ENCODE assay signal across 1 cellular context in the genomic region with DNA sequence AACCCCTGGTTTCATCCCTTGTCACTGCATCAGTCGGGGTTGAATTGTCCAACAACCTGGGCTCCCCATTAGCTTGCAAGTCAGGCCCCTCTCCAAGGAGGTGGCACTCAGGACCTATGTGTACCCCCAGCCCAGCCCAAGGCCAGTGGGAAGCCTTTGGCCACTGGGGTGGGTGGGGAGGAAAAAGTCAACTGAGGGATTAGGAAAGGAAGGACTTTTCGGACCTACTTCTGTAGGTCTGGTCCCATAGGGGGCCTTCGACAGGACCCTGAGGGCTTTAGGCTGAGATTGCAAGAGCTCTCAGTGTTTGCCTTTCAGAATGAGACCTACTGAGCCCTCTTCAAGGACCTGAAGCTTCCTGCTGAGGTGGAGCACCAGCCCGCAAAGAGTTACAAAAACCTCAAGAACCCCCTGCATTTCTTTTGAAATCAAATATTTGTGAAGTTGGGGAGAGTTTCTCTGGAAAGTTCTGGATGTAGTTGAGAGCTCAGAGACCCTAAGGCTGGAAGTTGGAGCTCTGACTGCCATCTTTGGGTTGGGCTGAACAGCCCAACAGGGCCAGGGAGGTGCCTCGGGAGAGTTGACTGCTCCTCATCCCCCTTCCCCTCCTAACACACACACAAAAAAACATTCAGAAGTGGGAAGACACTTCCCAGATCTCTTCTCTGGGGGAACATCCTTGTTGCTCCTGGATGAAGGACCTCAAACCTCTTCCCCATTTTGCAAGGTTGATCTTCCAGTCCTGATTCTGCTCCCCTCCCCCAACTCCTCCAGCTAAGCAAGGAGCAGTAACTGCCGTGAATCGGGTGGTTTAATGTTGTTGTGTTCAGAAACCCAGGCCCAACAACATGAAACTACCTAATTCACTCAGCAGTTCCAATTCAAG.
A peak's percentile ranks its signal among the peaks of the same experiment; 100 is the strongest.
TF ChIP-seq lines count a peak whose summit lies in the region.

No MANE protein-coding gene starts in this region.

TF ChIP-seq in K562, 482 proteins besides CTCF, POLR2A, EP300 and RAD21 (continues in another document):
- TF ChIP-seq DNMT1 (IDR thresholded peaks at IDR 0.05) (no peak), ZNF583 (CRISPR knock-in tag; IDR thresholded peaks at IDR 0.05) (peak; percentile 69; the same call in 1 of the 2 replicates), ZNF79 (CRISPR knock-in tag; IDR thresholded peaks at IDR 0.05; ENCODE audit: low read depth) (no peak), ZNF717 (CRISPR knock-in tag; IDR thresholded peaks at IDR 0.05) (no peak), NONO (IDR thresholded peaks at IDR 0.05; ENCODE audit: low read depth in 2 of 2, low read length in 1 of 2) (no peak), FOXA3 (CRISPR knock-in tag; conservative IDR thresholded peaks at IDR 0.05 in 1 of 2, IDR thresholded peaks at IDR 0.05 in 1 of 2) (no peak), PPARD (CRISPR knock-in tag; IDR thresholded peaks at IDR 0.05) (no peak), ZNF436 (CRISPR knock-in tag; IDR thresholded peaks at IDR 0.05) (no peak), TSC22D4 (tag; IDR thresholded peaks at IDR 0.05) (no peak), PYGO2 (tag; IDR thresholded peaks at IDR 0.05) (peak; percentile 51; the same call in 1 of the 2 replicates), ZNF280B (CRISPR knock-in tag; IDR thresholded peaks at IDR 0.05) (no peak), YBX1 (IDR thresholded peaks at IDR 0.05) (no peak), ZNF696 (CRISPR knock-in tag; conservative IDR thresholded peaks at IDR 0.05) (no peak), MED1 (CRISPR knock-in tag; IDR thresholded peaks at IDR 0.05; ENCODE audit: borderline replicate concordance) (no peak), FOXK2 (conservative IDR thresholded peaks at IDR 0.05 in 1 of 2, IDR thresholded peaks at IDR 0.05 in 1 of 2; ENCODE audit: low read depth in 2 of 2) (0 out of 4 replicates have a peak, but pooled peaks of 1 of the 2 experiments have one; percentile 25), CREM (IDR thresholded peaks at IDR 0.05; ENCODE audit: low read depth) (no peak), ZNF253 (CRISPR knock-in tag; conservative IDR thresholded peaks at IDR 0.05) (no peak), ZNF347 (CRISPR knock-in tag; IDR thresholded peaks at IDR 0.05; ENCODE audit: low read depth) (no peak), HSF4 (CRISPR knock-in tag; IDR thresholded peaks at IDR 0.05; ENCODE audit: borderline replicate concordance) (peak; percentile 46; the same call in 1 of the 2 replicates), HNRNPUL1 (IDR thresholded peaks at IDR 0.05; ENCODE audit: low read length) (no peak), HNRNPH1 (optimal IDR thresholded peaks at IDR 0.05; ENCODE audit: low read depth, low read length) (no peak), CBX1 (IDR thresholded peaks at IDR 0.05; ENCODE audit: low read depth) (no peak), YY1 (IDR thresholded peaks at IDR 0.05; ENCODE audit: borderline replicate concordance in 1 of 3, control insufficient read depth in 1 of 3, extremely low read depth in 1 of 3, insufficient read depth in 3 of 3, insufficient read length in 1 of 3, insufficient replicate concordance in 2 of 3, low read depth in 1 of 3, low read length in 2 of 3) (peak in 1 of 3 experiments; percentile 24), BRF1 (IDR thresholded peaks at IDR 0.05; ENCODE audit: borderline replicate concordance, extremely low read depth, insufficient read length) (no peak), DACH1 (IDR thresholded peaks at IDR 0.05; ENCODE audit: partially characterized antibody) (no peak), NR4A1 (CRISPR knock-in tag; IDR thresholded peaks at IDR 0.05) (no peak), NR4A1 (tag; IDR thresholded peaks at IDR 0.05) (peak; percentile 36; the same call in 1 of the 2 replicates), RUNX1 (IDR thresholded peaks at IDR 0.05; ENCODE audit: low read depth) (no peak), EZH2 (IDR thresholded peaks at IDR 0.05; ENCODE audit: borderline replicate concordance, low read depth, low read length) (no peak), KDM5B (IDR thresholded peaks at IDR 0.05; ENCODE audit: insufficient replicate concordance, low read depth, low read length) (no peak), TAF9B (IDR thresholded peaks at IDR 0.05; ENCODE audit: partially characterized antibody) (no peak), MCM2 (IDR thresholded peaks at IDR 0.05; ENCODE audit: low read depth) (no peak), CBFA2T2 (conservative IDR thresholded peaks at IDR 0.05) (no peak), NFYB (IDR thresholded peaks at IDR 0.05; ENCODE audit: extremely low read depth, insufficient read length) (no peak)
- TF ChIP-seq, protein P1, sequence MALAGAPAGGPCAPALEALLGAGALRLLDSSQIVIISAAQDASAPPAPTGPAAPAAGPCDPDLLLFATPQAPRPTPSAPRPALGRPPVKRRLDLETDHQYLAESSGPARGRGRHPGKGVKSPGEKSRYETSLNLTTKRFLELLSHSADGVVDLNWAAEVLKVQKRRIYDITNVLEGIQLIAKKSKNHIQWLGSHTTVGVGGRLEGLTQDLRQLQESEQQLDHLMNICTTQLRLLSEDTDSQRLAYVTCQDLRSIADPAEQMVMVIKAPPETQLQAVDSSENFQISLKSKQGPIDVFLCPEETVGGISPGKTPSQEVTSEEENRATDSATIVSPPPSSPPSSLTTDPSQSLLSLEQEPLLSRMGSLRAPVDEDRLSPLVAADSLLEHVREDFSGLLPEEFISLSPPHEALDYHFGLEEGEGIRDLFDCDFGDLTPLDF (CRISPR knock-in tag; IDR thresholded peaks at IDR 0.05) = no peak
- TF ChIP-seq, protein P2, sequence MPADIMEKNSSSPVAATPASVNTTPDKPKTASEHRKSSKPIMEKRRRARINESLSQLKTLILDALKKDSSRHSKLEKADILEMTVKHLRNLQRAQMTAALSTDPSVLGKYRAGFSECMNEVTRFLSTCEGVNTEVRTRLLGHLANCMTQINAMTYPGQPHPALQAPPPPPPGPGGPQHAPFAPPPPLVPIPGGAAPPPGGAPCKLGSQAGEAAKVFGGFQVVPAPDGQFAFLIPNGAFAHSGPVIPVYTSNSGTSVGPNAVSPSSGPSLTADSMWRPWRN (IDR thresholded peaks at IDR 0.05; ENCODE audit: low read depth) = no peak
- TF ChIP-seq, protein P3, sequence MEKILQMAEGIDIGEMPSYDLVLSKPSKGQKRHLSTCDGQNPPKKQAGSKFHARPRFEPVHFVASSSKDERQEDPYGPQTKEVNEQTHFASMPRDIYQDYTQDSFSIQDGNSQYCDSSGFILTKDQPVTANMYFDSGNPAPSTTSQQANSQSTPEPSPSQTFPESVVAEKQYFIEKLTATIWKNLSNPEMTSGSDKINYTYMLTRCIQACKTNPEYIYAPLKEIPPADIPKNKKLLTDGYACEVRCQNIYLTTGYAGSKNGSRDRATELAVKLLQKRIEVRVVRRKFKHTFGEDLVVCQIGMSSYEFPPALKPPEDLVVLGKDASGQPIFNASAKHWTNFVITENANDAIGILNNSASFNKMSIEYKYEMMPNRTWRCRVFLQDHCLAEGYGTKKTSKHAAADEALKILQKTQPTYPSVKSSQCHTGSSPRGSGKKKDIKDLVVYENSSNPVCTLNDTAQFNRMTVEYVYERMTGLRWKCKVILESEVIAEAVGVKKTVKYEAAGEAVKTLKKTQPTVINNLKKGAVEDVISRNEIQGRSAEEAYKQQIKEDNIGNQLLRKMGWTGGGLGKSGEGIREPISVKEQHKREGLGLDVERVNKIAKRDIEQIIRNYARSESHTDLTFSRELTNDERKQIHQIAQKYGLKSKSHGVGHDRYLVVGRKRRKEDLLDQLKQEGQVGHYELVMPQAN (IDR thresholded peaks at IDR 0.05; ENCODE audit: borderline replicate concordance) = no peak
- TF ChIP-seq, protein P4, sequence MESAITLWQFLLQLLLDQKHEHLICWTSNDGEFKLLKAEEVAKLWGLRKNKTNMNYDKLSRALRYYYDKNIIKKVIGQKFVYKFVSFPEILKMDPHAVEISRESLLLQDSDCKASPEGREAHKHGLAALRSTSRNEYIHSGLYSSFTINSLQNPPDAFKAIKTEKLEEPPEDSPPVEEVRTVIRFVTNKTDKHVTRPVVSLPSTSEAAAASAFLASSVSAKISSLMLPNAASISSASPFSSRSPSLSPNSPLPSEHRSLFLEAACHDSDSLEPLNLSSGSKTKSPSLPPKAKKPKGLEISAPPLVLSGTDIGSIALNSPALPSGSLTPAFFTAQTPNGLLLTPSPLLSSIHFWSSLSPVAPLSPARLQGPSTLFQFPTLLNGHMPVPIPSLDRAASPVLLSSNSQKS (CRISPR knock-in tag; IDR thresholded peaks at IDR 0.05) = no peak
- TF ChIP-seq, protein P5, sequence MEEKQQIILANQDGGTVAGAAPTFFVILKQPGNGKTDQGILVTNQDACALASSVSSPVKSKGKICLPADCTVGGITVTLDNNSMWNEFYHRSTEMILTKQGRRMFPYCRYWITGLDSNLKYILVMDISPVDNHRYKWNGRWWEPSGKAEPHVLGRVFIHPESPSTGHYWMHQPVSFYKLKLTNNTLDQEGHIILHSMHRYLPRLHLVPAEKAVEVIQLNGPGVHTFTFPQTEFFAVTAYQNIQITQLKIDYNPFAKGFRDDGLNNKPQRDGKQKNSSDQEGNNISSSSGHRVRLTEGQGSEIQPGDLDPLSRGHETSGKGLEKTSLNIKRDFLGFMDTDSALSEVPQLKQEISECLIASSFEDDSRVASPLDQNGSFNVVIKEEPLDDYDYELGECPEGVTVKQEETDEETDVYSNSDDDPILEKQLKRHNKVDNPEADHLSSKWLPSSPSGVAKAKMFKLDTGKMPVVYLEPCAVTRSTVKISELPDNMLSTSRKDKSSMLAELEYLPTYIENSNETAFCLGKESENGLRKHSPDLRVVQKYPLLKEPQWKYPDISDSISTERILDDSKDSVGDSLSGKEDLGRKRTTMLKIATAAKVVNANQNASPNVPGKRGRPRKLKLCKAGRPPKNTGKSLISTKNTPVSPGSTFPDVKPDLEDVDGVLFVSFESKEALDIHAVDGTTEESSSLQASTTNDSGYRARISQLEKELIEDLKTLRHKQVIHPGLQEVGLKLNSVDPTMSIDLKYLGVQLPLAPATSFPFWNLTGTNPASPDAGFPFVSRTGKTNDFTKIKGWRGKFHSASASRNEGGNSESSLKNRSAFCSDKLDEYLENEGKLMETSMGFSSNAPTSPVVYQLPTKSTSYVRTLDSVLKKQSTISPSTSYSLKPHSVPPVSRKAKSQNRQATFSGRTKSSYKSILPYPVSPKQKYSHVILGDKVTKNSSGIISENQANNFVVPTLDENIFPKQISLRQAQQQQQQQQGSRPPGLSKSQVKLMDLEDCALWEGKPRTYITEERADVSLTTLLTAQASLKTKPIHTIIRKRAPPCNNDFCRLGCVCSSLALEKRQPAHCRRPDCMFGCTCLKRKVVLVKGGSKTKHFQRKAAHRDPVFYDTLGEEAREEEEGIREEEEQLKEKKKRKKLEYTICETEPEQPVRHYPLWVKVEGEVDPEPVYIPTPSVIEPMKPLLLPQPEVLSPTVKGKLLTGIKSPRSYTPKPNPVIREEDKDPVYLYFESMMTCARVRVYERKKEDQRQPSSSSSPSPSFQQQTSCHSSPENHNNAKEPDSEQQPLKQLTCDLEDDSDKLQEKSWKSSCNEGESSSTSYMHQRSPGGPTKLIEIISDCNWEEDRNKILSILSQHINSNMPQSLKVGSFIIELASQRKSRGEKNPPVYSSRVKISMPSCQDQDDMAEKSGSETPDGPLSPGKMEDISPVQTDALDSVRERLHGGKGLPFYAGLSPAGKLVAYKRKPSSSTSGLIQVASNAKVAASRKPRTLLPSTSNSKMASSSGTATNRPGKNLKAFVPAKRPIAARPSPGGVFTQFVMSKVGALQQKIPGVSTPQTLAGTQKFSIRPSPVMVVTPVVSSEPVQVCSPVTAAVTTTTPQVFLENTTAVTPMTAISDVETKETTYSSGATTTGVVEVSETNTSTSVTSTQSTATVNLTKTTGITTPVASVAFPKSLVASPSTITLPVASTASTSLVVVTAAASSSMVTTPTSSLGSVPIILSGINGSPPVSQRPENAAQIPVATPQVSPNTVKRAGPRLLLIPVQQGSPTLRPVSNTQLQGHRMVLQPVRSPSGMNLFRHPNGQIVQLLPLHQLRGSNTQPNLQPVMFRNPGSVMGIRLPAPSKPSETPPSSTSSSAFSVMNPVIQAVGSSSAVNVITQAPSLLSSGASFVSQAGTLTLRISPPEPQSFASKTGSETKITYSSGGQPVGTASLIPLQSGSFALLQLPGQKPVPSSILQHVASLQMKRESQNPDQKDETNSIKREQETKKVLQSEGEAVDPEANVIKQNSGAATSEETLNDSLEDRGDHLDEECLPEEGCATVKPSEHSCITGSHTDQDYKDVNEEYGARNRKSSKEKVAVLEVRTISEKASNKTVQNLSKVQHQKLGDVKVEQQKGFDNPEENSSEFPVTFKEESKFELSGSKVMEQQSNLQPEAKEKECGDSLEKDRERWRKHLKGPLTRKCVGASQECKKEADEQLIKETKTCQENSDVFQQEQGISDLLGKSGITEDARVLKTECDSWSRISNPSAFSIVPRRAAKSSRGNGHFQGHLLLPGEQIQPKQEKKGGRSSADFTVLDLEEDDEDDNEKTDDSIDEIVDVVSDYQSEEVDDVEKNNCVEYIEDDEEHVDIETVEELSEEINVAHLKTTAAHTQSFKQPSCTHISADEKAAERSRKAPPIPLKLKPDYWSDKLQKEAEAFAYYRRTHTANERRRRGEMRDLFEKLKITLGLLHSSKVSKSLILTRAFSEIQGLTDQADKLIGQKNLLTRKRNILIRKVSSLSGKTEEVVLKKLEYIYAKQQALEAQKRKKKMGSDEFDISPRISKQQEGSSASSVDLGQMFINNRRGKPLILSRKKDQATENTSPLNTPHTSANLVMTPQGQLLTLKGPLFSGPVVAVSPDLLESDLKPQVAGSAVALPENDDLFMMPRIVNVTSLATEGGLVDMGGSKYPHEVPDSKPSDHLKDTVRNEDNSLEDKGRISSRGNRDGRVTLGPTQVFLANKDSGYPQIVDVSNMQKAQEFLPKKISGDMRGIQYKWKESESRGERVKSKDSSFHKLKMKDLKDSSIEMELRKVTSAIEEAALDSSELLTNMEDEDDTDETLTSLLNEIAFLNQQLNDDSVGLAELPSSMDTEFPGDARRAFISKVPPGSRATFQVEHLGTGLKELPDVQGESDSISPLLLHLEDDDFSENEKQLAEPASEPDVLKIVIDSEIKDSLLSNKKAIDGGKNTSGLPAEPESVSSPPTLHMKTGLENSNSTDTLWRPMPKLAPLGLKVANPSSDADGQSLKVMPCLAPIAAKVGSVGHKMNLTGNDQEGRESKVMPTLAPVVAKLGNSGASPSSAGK (IDR thresholded peaks at IDR 0.05) = no peak
